ENCODE assay signal across 8 cellular contexts in the genomic region with DNA sequence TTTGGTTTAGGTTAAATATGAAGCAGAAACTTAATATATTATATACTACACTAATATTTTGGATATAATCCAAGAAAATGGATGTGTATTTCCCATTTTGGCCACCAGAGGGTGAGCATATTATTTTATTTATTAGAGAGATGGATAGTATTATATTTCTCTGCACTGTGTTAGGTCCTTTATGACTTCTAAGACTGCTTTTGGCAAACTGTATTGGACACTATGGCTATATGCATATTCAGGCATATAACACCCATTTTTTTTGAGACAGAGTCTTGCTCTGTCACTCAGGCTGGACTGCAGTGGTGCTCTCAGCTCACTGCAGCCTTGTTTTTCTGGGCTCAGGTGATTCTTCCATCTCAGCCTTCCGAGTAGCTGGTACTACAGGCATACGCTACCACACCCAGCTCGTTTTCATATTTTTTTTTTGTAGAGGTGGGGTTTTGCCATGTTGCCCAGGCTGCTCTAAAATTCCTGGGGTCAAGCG. TPM values are rescaled to one million over a fixed set of nuclear protein-coding genes. Genes with fewer than 3 reads are reported as not detected.
DNase-seq lines count a peak whose midpoint lies in the region; TF ChIP-seq lines count a peak whose summit lies in the region.

No MANE protein-coding gene starts in this region.

- no peaks in the 10 kb centered on the region for H3K4me1 ChIP-seq in BE2C

- peak; percentile 85 for TF ChIP-seq CTCF in 22Rv1 (IDR thresholded peaks at IDR 0.05)
- TF ChIP-seq CTCF in GM12864 (IDR thresholded peaks at IDR 0.05; ENCODE audit: low read depth, low read length, missing control alignments): peak; percentile 44
- peak; percentile 86 for TF ChIP-seq CTCF in neural crest cell (conservative IDR thresholded peaks at IDR 0.05)
- no peak; the same call in 1 of the 2 replicates for TF ChIP-seq CTCF in BE2C (IDR thresholded peaks at IDR 0.05; ENCODE audit: low read depth, low read length)

- H3K36me3 ChIP-seq in BE2C: no peaks in the 10 kb centered on the region

- no peaks in the 10 kb centered on the region for H3K9me3 ChIP-seq in BE2C

- peaks cover 6% of the 10 kb centered on the region for H3K9me3 Mint-ChIP-seq in neural crest cell

- H3K27me3 ChIP-seq in BE2C: no peaks in the 10 kb centered on the region

- H3K4me3 ChIP-seq in GM12864 (ENCODE audit: low read depth, low read length): no peak overlapping the region
- H3K4me3 ChIP-seq in BE2C (ENCODE audit: low read depth, low read length): no peak overlapping the region

- no peaks in the 10 kb centered on the region for H3K4me1 Mint-ChIP-seq in neural crest cell

- H3K27ac Mint-ChIP-seq in neural crest cell (ENCODE audit: unreplicated experiment): no peak overlapping the region

- no peak overlapping the region for H3K4me3 Mint-ChIP-seq in neural crest cell

- H3K27me3 Mint-ChIP-seq in neural crest cell (ENCODE audit: low read depth): no peaks in the 10 kb centered on the region

- peaks cover 2% of the 10 kb centered on the region for H3K36me3 Mint-ChIP-seq in neural crest cell (ENCODE audit: low read depth)

- DNase-seq in GM12864 (ENCODE audit: low read depth) (no peak), NCI-H446 (lab: John Stamatoyannopoulos, UW) (peak; percentile 51 to 79), neural crest cell (ENCODE audit: low read depth, low spot score) (peak; percentile 9), amniotic stem cell (lab: John Stamatoyannopoulos, UW) (no peak), UCSD-AML1 (lab: John Stamatoyannopoulos, UW; ENCODE audit: unreplicated experiment) (no peak), BE2C (no peak)
- peak; percentile 7 for DNase-seq in effector CD4-positive, alpha-beta T cell

- no peak overlapping the region for H3K27ac ChIP-seq in 22Rv1

RNA-seq across cellular contexts. Expression of gene PGM1, which starts 17.8 kb away (rescaled TPM):
- 35.3 and 37.1 TPM in 2 replicates for total RNA-seq in neural crest cell
- 5.8 TPM for polyA plus RNA-seq in BE2C (2012; ENCODE audit: insufficient read depth, insufficient read length, low read depth)

RNA-seq across cellular contexts. Expression of gene EFCAB7, which starts 52.1 kb away (rescaled TPM):
- total RNA-seq in neural crest cell: 10.6 and 11.0 TPM in 2 replicates
- polyA plus RNA-seq in BE2C (2012; ENCODE audit: insufficient read depth, insufficient read length, low read depth): 2.0 TPM

RNA-seq across cellular contexts. Expression of gene ITGB3BP, which starts 52.4 kb away (rescaled TPM):
- total RNA-seq in neural crest cell: 55.8 and 57.6 TPM in 2 replicates
- 6.1 TPM for polyA plus RNA-seq in BE2C (2012; ENCODE audit: insufficient read depth, insufficient read length, low read depth)

Comparison
In these comparisons a context has a peak if more than half of its experiments do, and no peak if none do; other contexts are left out.
1. DNase-seq: peak in NCI-H446 (2 of 2), effector CD4-positive, alpha-beta T cell (single experiment) and neural crest cell (single experiment); none in GM12864 (single experiment), amniotic stem cell (single experiment), UCSD-AML1 (single experiment) and BE2C (single experiment).